Comparison of ENCODE assay signal across 1 cellular context in genomic region chr17:60627113-60627512, GRCh38.
TF ChIP-seq lines count a peak whose summit lies in the region.

No MANE protein-coding gene starts in this region.

TF ChIP-seq in WTC11, 78 proteins besides CTCF, POLR2A, EP300 and RAD21 (continued from another document):
- no peak for TF ChIP-seq ZNF281 (CRISPR knock-in tag; IDR thresholded peaks at IDR 0.05)
- no peak for TF ChIP-seq GABPB1 (CRISPR knock-in tag; IDR thresholded peaks at IDR 0.05)
- no peak for TF ChIP-seq ATF3 (CRISPR knock-in tag; conservative IDR thresholded peaks at IDR 0.05)
- no peak for TF ChIP-seq TCF7 (CRISPR knock-in tag; IDR thresholded peaks at IDR 0.05; ENCODE audit: low read depth)
- no peak for TF ChIP-seq USF1 (CRISPR knock-in tag; IDR thresholded peaks at IDR 0.05)
- TF ChIP-seq JUN (CRISPR knock-in tag; IDR thresholded peaks at IDR 0.05), result no peak
- TF ChIP-seq NFE2L1 (CRISPR knock-in tag; IDR thresholded peaks at IDR 0.05), result no peak
- no peak for TF ChIP-seq TEAD4 (CRISPR knock-in tag; IDR thresholded peaks at IDR 0.05)
- no peak for TF ChIP-seq NFYB (CRISPR knock-in tag; conservative IDR thresholded peaks at IDR 0.05; ENCODE audit: low read depth)
- TF ChIP-seq E2F5 (CRISPR knock-in tag; IDR thresholded peaks at IDR 0.05), result no peak
TF ChIP-seq in WTC11: peak in this region for 0.
